Comparison of ENCODE assay signal across 12 cellular contexts in the genomic region with DNA sequence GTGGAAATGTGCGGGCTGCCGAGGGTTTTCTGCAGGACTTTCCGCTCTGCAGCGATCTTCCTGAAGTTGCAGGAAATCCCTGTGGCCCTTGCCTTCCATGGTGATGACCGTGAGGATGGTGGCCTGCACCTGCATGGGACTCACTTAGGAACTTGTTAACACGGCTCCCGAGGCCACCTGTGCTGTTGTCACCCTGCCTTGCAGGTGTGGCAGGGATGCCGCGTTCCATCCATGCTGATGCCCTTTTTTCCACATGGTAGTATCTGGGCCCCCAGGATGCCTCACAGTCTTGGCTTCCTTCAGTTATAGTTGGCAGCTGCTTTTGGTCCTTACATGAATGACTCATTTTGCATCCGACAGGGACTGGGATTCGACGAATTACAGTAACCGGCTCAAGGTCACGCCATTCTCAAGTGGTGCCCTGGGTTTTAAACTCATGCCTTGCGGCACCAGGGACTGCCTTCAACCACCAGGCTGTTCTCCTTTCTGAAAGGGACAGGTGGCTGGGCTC. TPM values are rescaled to one million over a fixed set of nuclear protein-coding genes. Genes with fewer than 3 reads are reported as not detected.
A peak's percentile ranks its signal among the peaks of the same experiment; 100 is the strongest.
DNase-seq lines count a peak whose midpoint lies in the region; ATAC-seq and TF ChIP-seq lines count a peak whose summit lies in the region.
"Had no signal": no experiment of that assay in that cellular context is flagged by ENCODE, and none has a peak within 500 bp of the region (broad histone marks: within the 10 kb centered on the region; RNA-seq: fewer than 3 reads in every experiment).

No MANE protein-coding gene starts in this region.

- peaks cover 2% of the 10 kb centered on the region for H4K20me1 ChIP-seq in osteoblast (ENCODE audit: insufficient read depth, low read length)

- peaks cover 11% of the 10 kb centered on the region in 2 donors for H3K4me1 ChIP-seq in esophagus (ENCODE audit: control insufficient read depth in 2 of 2, insufficient read depth in 2 of 2, low read length in 1 of 2)
- H3K4me1 ChIP-seq in osteoblast (ENCODE audit: insufficient read depth, low read length), result peaks cover 52% of the 10 kb centered on the region

- no peak for TF ChIP-seq CTCF in osteoblast (IDR thresholded peaks at IDR 0.05; ENCODE audit: extremely low read depth, low read depth, low read length)

- H3K4me2 ChIP-seq in osteoblast (ENCODE audit: insufficient read depth, low read length), result peak overlapping the region; percentile 48

- DNase-seq in DMS79 treated with DMSO at 0.1 percent for 48 hours (lab: John Stamatoyannopoulos, UW) (peak; percentile 78), NCI-H446 treated with DMSO at 0.1 percent for 48 hours (lab: John Stamatoyannopoulos, UW) (peak; percentile 66), osteoblast (ENCODE audit: insufficient read length, low spot score, missing footprints) (peak; percentile 98), GM19238 (ENCODE audit: insufficient read length, low spot score) (no peak), RPMI8226 (no peak)
- DNase-seq in activated CD4-positive, alpha-beta T cell treated with anti-CD3 and anti-CD28 coated beads for 36 hours, result no peak
- DNase-seq: CD4-positive, alpha-beta memory T cell; left colon; NCI-H2029 had no signal

- H3K27ac ChIP-seq in esophagus (ENCODE audit: low read depth in 2 of 2, low read length in 1 of 2) (peak overlapping the region; percentile 4 to 54), osteoblast (ENCODE audit: low read depth, low read length) (peak overlapping the region; percentile 91)

- H3K27me3 ChIP-seq in esophagus (ENCODE audit: control insufficient read depth in 1 of 2, insufficient read depth in 2 of 2, low read length in 2 of 2), result no peaks in the 10 kb centered on the region
- no peaks in the 10 kb centered on the region for H3K27me3 ChIP-seq in osteoblast (ENCODE audit: insufficient read depth, low read length)

- no peak overlapping the region for H3K4me3 Mint-ChIP-seq in activated CD4-positive, alpha-beta T cell treated with anti-CD3 and anti-CD28 coated beads for 36 hours
- H3K4me3 Mint-ChIP-seq: CD4-positive, alpha-beta memory T cell had no signal

- H3K36me3 ChIP-seq in esophagus (ENCODE audit: control insufficient read depth in 2 of 2, insufficient read depth in 2 of 2, low read length in 1 of 2), result peaks cover 2 to 6% of the 10 kb centered on the region in 2 donors
- H3K36me3 ChIP-seq in osteoblast (ENCODE audit: insufficient read depth, low read length), result peaks cover 42% of the 10 kb centered on the region

- ATAC-seq in activated CD4-positive, alpha-beta T cell treated with anti-CD3 and anti-CD28 coated beads for 36 hours, result no peak
- no peak for ATAC-seq in GM18511 (IDR thresholded peaks at IDR 0.05; ENCODE audit: unreplicated experiment)
- ATAC-seq: activated CD4-positive, CD25-positive, alpha-beta regulatory T cell treated with anti-CD3 and anti-CD28 coated beads, Interleukin-2, amount 50 U/mL, for 24 hours; left colon had no signal

- POLR2A ChIA-PET in activated CD4-positive, alpha-beta T cell treated with anti-CD3 and anti-CD28 coated beads for 36 hours (lab: Charles Lee), result no interaction called here

- WGBS in esophagus, 2 donors, result 42 to 57% methylated on average over 15 of the region's 15 CpGs

- intact Hi-C loops in activated CD4-positive, alpha-beta T cell treated with anti-CD3 and anti-CD28 coated beads for 36 hours (cut with DNase I, micrococcal nuclease), result no loop called here

- peaks cover 23% of the 10 kb centered on the region for H3K4me1 Mint-ChIP-seq in activated CD4-positive, alpha-beta T cell treated with anti-CD3 and anti-CD28 coated beads for 36 hours

- H2AFZ ChIP-seq in osteoblast (ENCODE audit: low read length), result no peak overlapping the region

- peaks cover 15% of the 10 kb centered on the region for H3K36me3 Mint-ChIP-seq in activated CD4-positive, alpha-beta T cell treated with anti-CD3 and anti-CD28 coated beads for 36 hours (ENCODE audit: low read depth)

- H3K9me3 ChIP-seq in esophagus (ENCODE audit: control insufficient read depth in 2 of 2, insufficient read depth in 1 of 2, low read depth in 1 of 2, low read length in 1 of 2) (peaks cover 0 to 2% of the 10 kb centered on the region in 2 donors), osteoblast (ENCODE audit: low read depth, low read length) (no peaks in the 10 kb centered on the region)

- no peaks in the 10 kb centered on the region for H3K9me3 Mint-ChIP-seq in activated CD4-positive, alpha-beta T cell treated with anti-CD3 and anti-CD28 coated beads for 36 hours (ENCODE audit: low read depth)
- H3K9me3 Mint-ChIP-seq: CD4-positive, alpha-beta memory T cell had no signal

- H3K4me3 ChIP-seq in esophagus (ENCODE audit: low read depth in 1 of 2, low read length in 2 of 2) (no peak overlapping the region), osteoblast (ENCODE audit: insufficient read depth, low read length) (peak overlapping the region; percentile 14)

- H3K27me3 Mint-ChIP-seq in activated CD4-positive, alpha-beta T cell treated with anti-CD3 and anti-CD28 coated beads for 36 hours, result no peaks in the 10 kb centered on the region
- H3K27me3 Mint-ChIP-seq: CD4-positive, alpha-beta memory T cell had no signal

- peaks cover 96% of the 10 kb centered on the region for H3K79me2 ChIP-seq in osteoblast (ENCODE audit: insufficient read depth, low read length)

- H3K27ac Mint-ChIP-seq in activated CD4-positive, alpha-beta T cell treated with anti-CD3 and anti-CD28 coated beads for 36 hours, result no peak overlapping the region

- CTCF ChIA-PET in activated CD4-positive, alpha-beta T cell treated with anti-CD3 and anti-CD28 coated beads for 36 hours (lab: Charles Lee), result no interaction called here

RNA-seq across cellular contexts. Expression of gene SYNJ2, which starts 37.2 kb away (rescaled TPM):
- polyA plus RNA-seq in esophagus, result 1 to 10 TPM; 5.7 to 8.1 TPM
- 91.6 and 94.8 TPM in 2 replicates for total RNA-seq in osteoblast
- 10 to 100 TPM; 28.6 to 30.1 TPM for total RNA-seq in activated CD4-positive, alpha-beta T cell treated with anti-CD3 and anti-CD28 coated beads for 36 hours

Comparison
In these comparisons a context has a peak if more than half of its experiments do, and no peak if none do; other contexts are left out.
1. DNase-seq: peak in DMS79 treated with DMSO at 0.1 percent for 48 hours (single experiment), NCI-H446 treated with DMSO at 0.1 percent for 48 hours (single experiment) and osteoblast (single experiment); none in GM19238 (single experiment), RPMI8226 (single experiment) and activated CD4-positive, alpha-beta T cell treated with anti-CD3 and anti-CD28 coated beads for 36 hours (single experiment).